In genomic region chr6:80962382-80962781, GRCh38 we compare ENCODE assay signal across 17 cellular contexts.
DNase-seq lines count a peak whose midpoint lies in the region; ATAC-seq and TF ChIP-seq lines count a peak whose summit lies in the region.
"Had no signal": no experiment of that assay in that cellular context is flagged by ENCODE, and none has a peak within 500 bp of the region (broad histone marks: within the 10 kb centered on the region; RNA-seq: fewer than 3 reads in every experiment).

No MANE protein-coding gene starts in this region.

- DNase-seq in GM23338 (ENCODE audit: low spot score): no peak
- DNase-seq in LHCN-M2 (ENCODE audit: low read depth): peak; percentile 35
- no peak for DNase-seq in WTC11 (ENCODE audit: low spot score)
- peak; percentile 5 to 78 for DNase-seq in trophoblast cell
- no peak for DNase-seq in glutamatergic neuron
- DNase-seq in stimulated activated CD4-positive, alpha-beta T cell treated with anti-CD3 and anti-CD28 coated beads, Interleukin-15, amount 100 ng/mL, for 24 hours: no peak
- no peak for DNase-seq in activated CD4-positive, CD25-positive, alpha-beta regulatory T cell (lab: John Stamatoyannopoulos, UW)
- DNase-seq: ACHN; C1 segment of cervical spinal cord; Calu3; CD4-positive, alpha-beta T cell; DMS 273 treated with DMSO at 0.1 percent for 48 hours; GM23248; H7 had no signal

- H3K9me3 Mint-ChIP-seq in GM23338 (0 out of 3 replicates have a peak, but pooled peaks cover 2% of the 10 kb centered on the region), WTC11 (peaks cover 18% of the 10 kb centered on the region), glutamatergic neuron (ENCODE audit: unreplicated experiment) (no peaks in the 10 kb centered on the region)
- H3K9me3 Mint-ChIP-seq: CD4-positive, alpha-beta T cell had no signal

- no peak overlapping the region for H4K91ac ChIP-seq in trophoblast cell (ENCODE audit: low read depth, low read length)

- H3K23ac ChIP-seq in trophoblast cell (ENCODE audit: low read length): no peak overlapping the region

- TF ChIP-seq CTCF in GM23338 (conservative IDR thresholded peaks at IDR 0.05; ENCODE audit: low read depth in 2 of 2) (no peak), WTC11 (IDR thresholded peaks at IDR 0.05) (no peak), glutamatergic neuron (IDR thresholded peaks at IDR 0.05; ENCODE audit: partially characterized antibody, unreplicated experiment) (no peak)

- H4K12ac ChIP-seq in trophoblast cell (ENCODE audit: low read depth, low read length): no peak overlapping the region

- no peak overlapping the region for H3K9ac ChIP-seq in trophoblast cell (ENCODE audit: low read length)
- H3K9ac ChIP-seq: GM23248 had no signal

- no peak overlapping the region for H3K4ac ChIP-seq in trophoblast cell (ENCODE audit: low read depth, low read length)

- H3K27me3 ChIP-seq in GM23338 (ENCODE audit: insufficient read depth) (no peaks in the 10 kb centered on the region), trophoblast cell (ENCODE audit: insufficient read depth, low read length) (no peaks in the 10 kb centered on the region)

- H3K4me3 ChIP-seq in GM23338: no peak overlapping the region
- no peak overlapping the region for H3K4me3 ChIP-seq in trophoblast cell (ENCODE audit: low read depth, low read length)
- H3K4me3 ChIP-seq: GM12878, GM23248 had no signal

- H3K27ac Mint-ChIP-seq in GM23338: no peak overlapping the region
- no peak overlapping the region for H3K27ac Mint-ChIP-seq in WTC11
- H3K27ac Mint-ChIP-seq in glutamatergic neuron (ENCODE audit: unreplicated experiment): no peak overlapping the region
- H3K27ac Mint-ChIP-seq: B cell; CD4-positive, alpha-beta T cell; IgD-negative memory B cell had no signal

- H2AFZ ChIP-seq in GM23338: no peak overlapping the region
- H2AFZ ChIP-seq in trophoblast cell (ENCODE audit: insufficient read depth, low read length, poor library complexity): no peak overlapping the region
- H2AFZ ChIP-seq: GM23248 had no signal

- peaks cover 3% of the 10 kb centered on the region; the same call in 2 of the 3 replicates for H3K36me3 Mint-ChIP-seq in GM23338 (ENCODE audit: low read depth)
- peaks cover 6% of the 10 kb centered on the region for H3K36me3 Mint-ChIP-seq in WTC11
- H3K36me3 Mint-ChIP-seq in glutamatergic neuron (ENCODE audit: unreplicated experiment): no peaks in the 10 kb centered on the region
- H3K36me3 Mint-ChIP-seq: IgD-negative memory B cell had no signal

- no peak overlapping the region for H2BK120ac ChIP-seq in trophoblast cell (ENCODE audit: insufficient read depth, low read length, poor library complexity)

- H4K20me1 ChIP-seq in GM23338 (replicated peaks; ENCODE audit: insufficient read depth): no peaks in the 10 kb centered on the region

- no peak overlapping the region for H2BK12ac ChIP-seq in trophoblast cell (ENCODE audit: low read length)

- POLR2A ChIA-PET in WTC11 (lab: Charles Lee): no interaction called here

- H3K4me1 Mint-ChIP-seq in GM23338: peaks cover 9% of the 10 kb centered on the region
- H3K4me1 Mint-ChIP-seq in WTC11: peaks cover 24% of the 10 kb centered on the region
- H3K4me1 Mint-ChIP-seq in glutamatergic neuron (ENCODE audit: low read depth, unreplicated experiment): no peaks in the 10 kb centered on the region
- H3K4me1 Mint-ChIP-seq: B cell, IgD-negative memory B cell had no signal

- H3K79me2 ChIP-seq in GM23338 (replicated peaks; ENCODE audit: insufficient read depth): no peaks in the 10 kb centered on the region
- no peaks in the 10 kb centered on the region for H3K79me2 ChIP-seq in trophoblast cell (ENCODE audit: control insufficient read depth, insufficient read depth, low read length, poor library complexity)

- no peaks in the 10 kb centered on the region for H3K79me1 ChIP-seq in trophoblast cell (ENCODE audit: low read length)

- CTCF ChIA-PET in WTC11 (lab: Charles Lee): no interaction called here

- H3K9me2 ChIP-seq in GM23338 (ENCODE audit: insufficient read depth): 0 out of 2 replicates have a peak, but pooled peaks cover 10% of the 10 kb centered on the region

- no peak overlapping the region for H4K8ac ChIP-seq in trophoblast cell (ENCODE audit: low read depth, low read length)

- H2AK5ac ChIP-seq in trophoblast cell (ENCODE audit: low read length): no peak overlapping the region

- H3K4me3 Mint-ChIP-seq in GM23338: no peak overlapping the region
- H3K4me3 Mint-ChIP-seq in WTC11: no peak overlapping the region
- no peak overlapping the region for H3K4me3 Mint-ChIP-seq in glutamatergic neuron (ENCODE audit: unreplicated experiment)
- H3K4me3 Mint-ChIP-seq: B cell; CD4-positive, alpha-beta T cell; IgD-negative memory B cell had no signal

- H3F3A ChIP-seq in GM23338 (replicated peaks; ENCODE audit: low read depth): no peaks in the 10 kb centered on the region

- H3K27ac ChIP-seq in GM23338 (ENCODE audit: low read depth) (no peak overlapping the region), trophoblast cell (ENCODE audit: low read depth, low read length) (no peak overlapping the region)
- H3K27ac ChIP-seq: GM23248 had no signal

- H3K4me1 ChIP-seq in GM23338 (ENCODE audit: insufficient read depth): 0 out of 2 replicates have a peak, but pooled peaks cover 4% of the 10 kb centered on the region
- H3K4me1 ChIP-seq in trophoblast cell (ENCODE audit: control insufficient read depth in 1 of 2, insufficient read depth in 2 of 2, low read length in 2 of 2): no peaks in the 10 kb centered on the region

- H3K27me3 Mint-ChIP-seq in GM23338 (ENCODE audit: insufficient read depth, low read depth, poor library complexity) (no peaks in the 10 kb centered on the region), WTC11 (ENCODE audit: low read depth) (no peaks in the 10 kb centered on the region), glutamatergic neuron (ENCODE audit: unreplicated experiment) (no peaks in the 10 kb centered on the region)
- H3K27me3 Mint-ChIP-seq: B cell; CD4-positive, alpha-beta T cell; IgD-negative memory B cell had no signal

- H2BK5ac ChIP-seq in trophoblast cell (ENCODE audit: low read depth, low read length, poor library complexity): no peak overlapping the region

- H3K14ac ChIP-seq in trophoblast cell (ENCODE audit: low read length): no peak overlapping the region

- H3K18ac ChIP-seq in trophoblast cell (ENCODE audit: low read length): no peak overlapping the region

- no peaks in the 10 kb centered on the region for H3K9me3 ChIP-seq in trophoblast cell (ENCODE audit: insufficient read depth, low read depth, low read length)

- H3K36me3 ChIP-seq in GM23338 (ENCODE audit: insufficient read depth): no peaks in the 10 kb centered on the region
- no peaks in the 10 kb centered on the region for H3K36me3 ChIP-seq in trophoblast cell (ENCODE audit: control insufficient read depth in 1 of 2, insufficient read depth in 2 of 2, low read length in 2 of 2)

- H3K4me2 ChIP-seq in GM23338 (no peak overlapping the region), trophoblast cell (ENCODE audit: low read length) (no peak overlapping the region)

- ATAC-seq in GM23338 (peak; percentile 24; the same call in 1 of the 3 replicates), WTC11 (peak; percentile 63)
- ATAC-seq: GM12878 had no signal

TF ChIP-seq in GM23338, 12 proteins besides CTCF, POLR2A, EP300 and RAD21 (continues in another document):
- no peak for TF ChIP-seq JUNB (IDR thresholded peaks at IDR 0.05; ENCODE audit: unreplicated experiment)

TF ChIP-seq in WTC11, 78 proteins besides CTCF, POLR2A, EP300 and RAD21 (continues in another document):
- no peak for TF ChIP-seq ZNF425 (CRISPR knock-in tag; conservative IDR thresholded peaks at IDR 0.05)
- no peak for TF ChIP-seq FOXK1 (CRISPR knock-in tag; IDR thresholded peaks at IDR 0.05)
- TF ChIP-seq IRF1 (CRISPR knock-in tag; IDR thresholded peaks at IDR 0.05): no peak
- TF ChIP-seq ZNF232 (CRISPR knock-in tag; IDR thresholded peaks at IDR 0.05): no peak
- no peak for TF ChIP-seq SOX15 (CRISPR knock-in tag; IDR thresholded peaks at IDR 0.05)
- TF ChIP-seq CDX4 (CRISPR knock-in tag; IDR thresholded peaks at IDR 0.05; ENCODE audit: borderline replicate concordance): no peak

Comparison
In these comparisons a context has a peak if more than half of its experiments do, and no peak if none do; other contexts are left out.
1. DNase-seq: peak in LHCN-M2 (single experiment) and trophoblast cell (2 of 2); none in GM23338 (single experiment), WTC11 (single experiment), glutamatergic neuron (single experiment), stimulated activated CD4-positive, alpha-beta T cell treated with anti-CD3 and anti-CD28 coated beads, Interleukin-15, amount 100 ng/mL, for 24 hours (single experiment) and activated CD4-positive, CD25-positive, alpha-beta regulatory T cell (0 of 4).